In the genomic region with DNA sequence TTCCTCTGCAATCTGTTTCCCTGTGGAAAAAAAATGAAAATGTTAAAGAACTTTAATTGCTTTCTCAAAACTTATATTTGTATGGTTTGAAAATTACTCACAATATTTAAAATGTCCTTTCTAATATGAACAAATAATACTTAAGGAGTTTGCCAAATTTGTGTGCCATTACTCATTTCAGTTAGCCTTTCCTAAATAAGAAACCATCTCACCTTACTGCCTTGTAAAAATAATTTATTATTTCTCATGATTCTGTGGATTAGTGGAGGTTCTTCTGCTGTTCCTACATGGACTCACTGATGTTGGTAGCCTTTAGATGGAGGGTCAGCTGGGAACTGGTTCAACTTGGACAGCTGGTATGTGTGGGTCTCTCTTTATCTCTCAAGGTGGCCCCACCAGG, we compare ENCODE assay signal across 11 cellular contexts.
"Had no signal": no experiment of that assay in that cellular context is flagged by ENCODE, and none has a peak within 500 bp of the region (broad histone marks: within the 10 kb centered on the region; RNA-seq: fewer than 3 reads in every experiment).

No MANE protein-coding gene starts in this region.

- H2AFZ ChIP-seq: GM23248, GM23338 had no signal

- H3K36me3 ChIP-seq: HAP-1 had no signal

- H3K4me2 ChIP-seq: GM23338 had no signal

- H3K9ac ChIP-seq: GM23248 had no signal

- H3K9me3 ChIP-seq: HAP-1 had no signal

- H3K27ac ChIP-seq: GM23248 had no signal

- FAIRE-seq: H1, H54 had no signal

- H3K4me3 ChIP-seq: GM23248, GM23338, HAP-1 had no signal

- ATAC-seq: GM23338, HCT116 had no signal

- DNase-seq: GM23248, GOT3, H7, H9, HCEC 1CT, HFFc6 had no signal

- H3K4me1 ChIP-seq: HAP-1 had no signal
